20 cellular contexts compared by ENCODE assay signal in genomic region chr5:56683281-56683680, GRCh38.
DNase-seq lines count a peak whose midpoint lies in the region; ATAC-seq, FAIRE-seq and TF ChIP-seq lines count a peak whose summit lies in the region.
"Had no signal": no experiment of that assay in that cellular context is flagged by ENCODE, and none has a peak within 500 bp of the region (broad histone marks: within the 10 kb centered on the region; RNA-seq: fewer than 3 reads in every experiment).

No MANE protein-coding gene starts in this region.

- in situ Hi-C loops in IMR-90 (cut with MboI; ENCODE audit: low sequenced_read_pairs), result no loop called here
- in situ Hi-C loops in K562 (cut with MboI), result no loop called here

- H3K27ac ChIP-seq in CD4-positive, CD25-positive, alpha-beta regulatory T cell (ENCODE audit: insufficient read depth, low read length, poor library complexity, severe bottlenecking), result no peak overlapping the region
- no peak overlapping the region for H3K27ac ChIP-seq in IMR-90 (ENCODE audit: insufficient read depth, low read length)
- no peak overlapping the region for H3K27ac ChIP-seq in K562 (ENCODE audit: extremely low read depth, low read depth, low read length)
- H3K27ac ChIP-seq in tibial artery, result no peak overlapping the region
- H3K27ac ChIP-seq in left lung, result no peak overlapping the region
- H3K27ac ChIP-seq: SJCRH30 had no signal

- H3K4me1 ChIP-seq in CD4-positive, CD25-positive, alpha-beta regulatory T cell (ENCODE audit: control insufficient read depth, insufficient read depth, low read length, poor library complexity, severe bottlenecking), result peaks cover 80% of the 10 kb centered on the region
- H3K4me1 ChIP-seq in IMR-90 (ENCODE audit: control insufficient read depth, insufficient read depth, low read length), result peaks cover 7% of the 10 kb centered on the region; the same call in 1 of the 2 replicates
- peaks cover 0 to 1% of the 10 kb centered on the region in 2 experiments; a peak in 3 of 5 replicates for H3K4me1 ChIP-seq in K562 (replicated peaks in 1 of 2; ENCODE audit: control insufficient read depth in 2 of 2, insufficient read depth in 2 of 2, low read length in 2 of 2)
- H3K4me1 ChIP-seq in tibial artery, result peaks cover 0 to under 1% (median 0%) of the 10 kb centered on the region in 4 donors
- peaks cover 0 to 22% of the 10 kb centered on the region in 2 donors for H3K4me1 ChIP-seq in left lung
- H3K4me1 ChIP-seq in mucosa of descending colon (ENCODE audit: low read depth), result no peaks in the 10 kb centered on the region
- H3K4me1 ChIP-seq: SJCRH30 had no signal

- no peak overlapping the region for H4K91ac ChIP-seq in IMR-90 (ENCODE audit: insufficient read depth, low read depth, low read length)

- peaks cover 4% of the 10 kb centered on the region for H3K27me3 Mint-ChIP-seq in CD4-positive, CD25-positive, alpha-beta regulatory T cell
- no peaks in the 10 kb centered on the region for H3K27me3 Mint-ChIP-seq in naive B cell

- H2AFZ ChIP-seq in IMR-90 (replicated peaks; ENCODE audit: low read length, poor library complexity), result no peak overlapping the region
- H2AFZ ChIP-seq in K562 (ENCODE audit: low read depth, low read length), result no peak overlapping the region

- H3K4me1 Mint-ChIP-seq in CD4-positive, CD25-positive, alpha-beta regulatory T cell, result peaks cover 46 to 98% (median 71%) of the 10 kb centered on the region in 4 donors
- peaks cover 56 to 67% (median 60%) of the 10 kb centered on the region in 3 donors for H3K4me1 Mint-ChIP-seq in naive B cell

- no peak overlapping the region for H3K23ac ChIP-seq in IMR-90 (ENCODE audit: low read depth, low read length)

- no peak for TF ChIP-seq EP300 in K562 (IDR thresholded peaks at IDR 0.05; ENCODE audit: low read length)

- WGBS in IMR-90 (ENCODE audit: extremely low coverage in 2 of 2, insufficient read length in 1 of 2), 2 experiments, result no CpG with 5 or more reads among the region's 1 CpG
- 12% methylated on average over 1 of the region's 1 CpG for WGBS in K562 (ENCODE audit: insufficient coverage, low coverage, missing lambda C conversion rate)

- H3K36me3 Mint-ChIP-seq in CD4-positive, CD25-positive, alpha-beta regulatory T cell, result peaks cover 5% of the 10 kb centered on the region
- H3K36me3 Mint-ChIP-seq in naive B cell, result no peaks in the 10 kb centered on the region

- H2BK120ac ChIP-seq in IMR-90 (ENCODE audit: low read depth, low read length), result no peak overlapping the region

- H3K9me3 ChIP-seq in CD4-positive, CD25-positive, alpha-beta regulatory T cell (ENCODE audit: control insufficient read depth in 2 of 2, low read length in 2 of 2), result no peaks in the 10 kb centered on the region
- H3K9me3 ChIP-seq in IMR-90 (ENCODE audit: control insufficient read depth, insufficient read depth, low read length), result no peaks in the 10 kb centered on the region
- H3K9me3 ChIP-seq in K562 (replicated peaks; ENCODE audit: control insufficient read depth, insufficient read depth, low read depth, low read length), result no peaks in the 10 kb centered on the region
- H3K9me3 ChIP-seq in tibial artery, result no peaks in the 10 kb centered on the region
- no peaks in the 10 kb centered on the region for H3K9me3 ChIP-seq in left lung
- H3K9me3 ChIP-seq in mucosa of descending colon, result no peaks in the 10 kb centered on the region
- H3K9me3 ChIP-seq: MG63, Peyer's patch, SJCRH30 had no signal

- H3K9me1 ChIP-seq in IMR-90 (ENCODE audit: insufficient read depth, low read length) (peaks cover 6% of the 10 kb centered on the region), K562 (ENCODE audit: control insufficient read depth, insufficient read depth, low read length) (no peaks in the 10 kb centered on the region)

- DNase-seq in CD4-positive, CD25-positive, alpha-beta regulatory T cell, result no peak
- DNase-seq in IMR-90, result no peak
- no peak for DNase-seq in K562 (ENCODE audit: extremely low read depth in 1 of 4, low spot score in 3 of 4)
- no peak for DNase-seq in naive B cell
- DNase-seq in tibial artery, result no peak
- DNase-seq in left lung, result no peak
- no peak for DNase-seq in mucosa of descending colon
- DNase-seq: DMS53, EL, GF-D8, Kasumi-1, MG63, NCI-H1417, NCI-H187, NCI-H69, Peyer's patch, SJCRH30 had no signal

- H3K4me3 Mint-ChIP-seq in CD4-positive, CD25-positive, alpha-beta regulatory T cell, result peak overlapping the region in 1 of 4 donors; percentile 36
- peak overlapping the region in 1 of 8 donors; percentile 24 for H3K4me3 Mint-ChIP-seq in naive B cell

- no peak for ATAC-seq in CD4-positive, CD25-positive, alpha-beta regulatory T cell (ENCODE audit: low read depth in 2 of 2)
- ATAC-seq in IMR-90 (ENCODE audit: low read depth) (no peak), K562 (no peak), naive B cell (ENCODE audit: low read depth in 2 of 2) (no peak), left lung (no peak), mucosa of descending colon (no peak)
- ATAC-seq: HCT116 had no signal

- no peak overlapping the region for H3K56ac ChIP-seq in IMR-90 (ENCODE audit: extremely low read depth, insufficient read depth, low read length)

- no peak overlapping the region for H2BK5ac ChIP-seq in IMR-90 (ENCODE audit: low read depth, low read length, poor library complexity, severe bottlenecking)

- peak overlapping the region; percentile 44 to 96 (median 93) for H3K27ac Mint-ChIP-seq in CD4-positive, CD25-positive, alpha-beta regulatory T cell
- H3K27ac Mint-ChIP-seq in naive B cell, result peak overlapping the region in 4 of 6 donors; percentile 55 to 99 (median 82)

- H4K8ac ChIP-seq in IMR-90 (ENCODE audit: low read depth in 2 of 2, low read length in 2 of 2), result no peak overlapping the region

- dilution Hi-C loops in IMR-90 (cut with HindIII; ENCODE audit: low sequenced_read_pairs, unreplicated experiment), result no loop called here

- no peak overlapping the region for H3K4me3 ChIP-seq in CD4-positive, CD25-positive, alpha-beta regulatory T cell (ENCODE audit: low read depth, low read length)
- H3K4me3 ChIP-seq in IMR-90 (ENCODE audit: insufficient read depth, low read depth, low read length), result no peak overlapping the region
- H3K4me3 ChIP-seq in K562, result no peak overlapping the region
- no peak overlapping the region for H3K4me3 ChIP-seq in tibial artery
- no peak overlapping the region for H3K4me3 ChIP-seq in left lung
- H3K4me3 ChIP-seq in mucosa of descending colon, result no peak overlapping the region
- H3K4me3 ChIP-seq: BLaER1 treated with 17β-estradiol and CSF1 and Interleukin-3, amounts not matched to agents 10 nM and 100 nM; MG63; Peyer's patch; SJCRH30 had no signal

- no peaks in the 10 kb centered on the region for H3K27me3 ChIP-seq in CD4-positive, CD25-positive, alpha-beta regulatory T cell (ENCODE audit: control insufficient read depth, insufficient read depth, low read length)
- H3K27me3 ChIP-seq in IMR-90 (ENCODE audit: control insufficient read depth, insufficient read depth, low read length) (no peaks in the 10 kb centered on the region), K562 (ENCODE audit: control insufficient read depth in 2 of 2, insufficient read depth in 2 of 2, low read length in 2 of 2) (peaks cover 0 to 9% of the 10 kb centered on the region in 2 experiments; a peak in 2 of 5 replicates), tibial artery (no peaks in the 10 kb centered on the region), left lung (no peaks in the 10 kb centered on the region)
- H3K27me3 ChIP-seq: BLaER1 treated with 17β-estradiol and CSF1 and Interleukin-3, amounts not matched to agents 10 nM and 100 nM; MG63; Peyer's patch; SJCRH30 had no signal

- no peak overlapping the region for H2BK15ac ChIP-seq in IMR-90 (ENCODE audit: low read depth, low read length)

- H3K9me3 Mint-ChIP-seq in CD4-positive, CD25-positive, alpha-beta regulatory T cell, result no peaks in the 10 kb centered on the region
- peaks cover 0 to 5% (median 1%) of the 10 kb centered on the region in 7 donors for H3K9me3 Mint-ChIP-seq in naive B cell

- no peak overlapping the region for H2BK20ac ChIP-seq in IMR-90 (ENCODE audit: low read depth, low read length)

- H4K20me1 ChIP-seq in IMR-90 (ENCODE audit: insufficient read depth, low read length) (no peaks in the 10 kb centered on the region), K562 (replicated peaks; ENCODE audit: control insufficient read depth, insufficient read depth, low read length) (no peaks in the 10 kb centered on the region)
- H4K20me1 ChIP-seq: BLaER1 treated with 17β-estradiol and CSF1 and Interleukin-3, amounts not matched to agents 10 nM and 100 nM had no signal

- no peaks in the 10 kb centered on the region for H3K36me3 ChIP-seq in CD4-positive, CD25-positive, alpha-beta regulatory T cell (ENCODE audit: control insufficient read depth, insufficient read depth, low read length)
- H3K36me3 ChIP-seq in IMR-90 (ENCODE audit: control insufficient read depth, insufficient read depth, low read length) (no peaks in the 10 kb centered on the region), K562 (ENCODE audit: control insufficient read depth, insufficient read depth, low read length) (no peaks in the 10 kb centered on the region), tibial artery (no peaks in the 10 kb centered on the region), left lung (no peaks in the 10 kb centered on the region), mucosa of descending colon (ENCODE audit: low read depth) (no peaks in the 10 kb centered on the region)
- H3K36me3 ChIP-seq: BLaER1 treated with 17β-estradiol and CSF1 and Interleukin-3, amounts not matched to agents 10 nM and 100 nM; MG63; Peyer's patch; SJCRH30 had no signal

- TF ChIP-seq CTCF in IMR-90 (conservative IDR thresholded peaks at IDR 0.05; ENCODE audit: low read depth, low read length) (no peak), K562 (IDR thresholded peaks at IDR 0.05 in 2 of 3, conservative IDR thresholded peaks at IDR 0.05 in 1 of 3; ENCODE audit: insufficient read depth in 2 of 3, low read depth in 1 of 3, low read length in 3 of 3) (no peak), tibial artery (IDR thresholded peaks at IDR 0.05) (no peak), left lung (IDR thresholded peaks at IDR 0.05) (no peak), mucosa of descending colon (IDR thresholded peaks at IDR 0.05) (no peak)

- H2AK9ac ChIP-seq in IMR-90 (replicated peaks; ENCODE audit: low read depth, low read length, poor library complexity), result no peak overlapping the region

- TF ChIP-seq RAD21 in IMR-90 (IDR thresholded peaks at IDR 0.05; ENCODE audit: low read length) (no peak), K562 (CRISPR knock-in tag; conservative IDR thresholded peaks at IDR 0.05 in 1 of 2, IDR thresholded peaks at IDR 0.05 in 1 of 2) (no peak)

- FAIRE-seq in K562 (lab: Jason Lieb, UNC), result no peak
- FAIRE-seq: H1 had no signal

- TF ChIP-seq POLR2A in IMR-90 (IDR thresholded peaks at IDR 0.05; ENCODE audit: low read depth, low read length) (no peak), K562 (conservative IDR thresholded peaks at IDR 0.05) (no peak)

- H2AK5ac ChIP-seq in IMR-90 (ENCODE audit: low read depth, low read length), result no peak overlapping the region

- H3K4me2 ChIP-seq in IMR-90 (ENCODE audit: low read depth, low read length) (no peak overlapping the region), K562 (ENCODE audit: insufficient read depth, low read length) (no peak overlapping the region)

- H3K9ac ChIP-seq in IMR-90 (ENCODE audit: low read depth, low read length) (no peak overlapping the region), K562 (ENCODE audit: insufficient read depth in 1 of 2, low read depth in 2 of 2, low read length in 2 of 2) (no peak overlapping the region)
- H3K9ac ChIP-seq: BLaER1 treated with 17β-estradiol and CSF1 and Interleukin-3, amounts not matched to agents 10 nM and 100 nM had no signal

- CTCF ChIA-PET in IMR-90 (lab: Yijun Ruan, JAX) (no interaction called here), K562 (lab: Yijun Ruan, JAX; ENCODE audit: low intra/inter-chr PET ratio) (no interaction called here)

- H3K4ac ChIP-seq in IMR-90 (ENCODE audit: low read depth, low read length), result no peak overlapping the region

- intact Hi-C loops in IMR-90 (cut with micrococcal nuclease), result no loop called here
- intact Hi-C loops in K562 (cut with micrococcal nuclease), result no loop called here
- intact Hi-C loops in tibial artery (cut with DNase I; ENCODE audit: low total_unique reads), result no loop called here
- intact Hi-C loops in left lung (cut with DNase I), result no loop called here
- intact Hi-C loops in mucosa of descending colon (cut with DNase I, micrococcal nuclease), result no loop called here

- POLR2A ChIA-PET in IMR-90 (lab: Charles Lee; ENCODE audit: unreplicated experiment) (no interaction called here), K562 (lab: Yijun Ruan, JAX) (no interaction called here)

- no peak overlapping the region for H4K5ac ChIP-seq in IMR-90 (ENCODE audit: low read depth, low read length)

- no peak overlapping the region for H3K14ac ChIP-seq in IMR-90 (replicated peaks; ENCODE audit: low read depth, low read length)

- BruUV-seq in IMR-90 (replicated peaks; lab: Mats Ljungman, UMichigan), result no TSS peak
- BruUV-seq in K562 (replicated peaks; lab: Mats Ljungman, UMichigan), result no TSS peak

- no peaks in the 10 kb centered on the region for H3K79me2 ChIP-seq in K562 (ENCODE audit: control insufficient read depth, insufficient read depth, low read length)

- no peaks in the 10 kb centered on the region for H3K79me1 ChIP-seq in IMR-90 (ENCODE audit: low read depth in 1 of 2, low read length in 2 of 2)

- no peak overlapping the region for H3K18ac ChIP-seq in IMR-90 (ENCODE audit: low read depth, low read length)
